Comparison of ENCODE assay signal across 7 cellular contexts in genomic region chr15:70853855-70854668, GRCh38. TPM values are rescaled to one million over a fixed set of nuclear protein-coding genes. Genes with fewer than 3 reads are reported as not detected.
DNase-seq lines count a peak whose midpoint lies in the region; ATAC-seq, FAIRE-seq and TF ChIP-seq lines count a peak whose summit lies in the region.

Gene LARP6 (minus strand): TSS chr15:70854157. CDS start chr15:70854088, 69 bp downstream.

- H3K9me3 ChIP-seq in adrenal gland (replicated peaks in 1 of 3), result no peaks in the 10 kb centered on the region
- H3K9me3 ChIP-seq in left ventricle myocardium inferior (replicated peaks), result no peaks in the 10 kb centered on the region
- no peaks in the 10 kb centered on the region for H3K9me3 ChIP-seq in trophoblast cell (ENCODE audit: insufficient read depth, low read depth, low read length)

- no peak for FAIRE-seq in GM12892 (lab: Jason Lieb, UNC)

- H4K91ac ChIP-seq in trophoblast cell (ENCODE audit: low read depth, low read length), result peak within 1 kb of the TSS; percentile 66

- peak within 1 kb of the TSS; percentile 39 for H2BK12ac ChIP-seq in trophoblast cell (ENCODE audit: low read length)

- H3K4me3 ChIP-seq in adrenal gland (peak within 1 kb of the TSS in 3 of 4 donors; percentile 49 to 96 (median 51)), left ventricle myocardium inferior (peak within 1 kb of the TSS; percentile 88), trophoblast cell (ENCODE audit: low read depth, low read length) (peak within 1 kb of the TSS; percentile 93)

- H2BK120ac ChIP-seq in trophoblast cell (ENCODE audit: insufficient read depth, low read length, poor library complexity), result peak within 1 kb of the TSS; percentile 85

- peak; percentile 25 for DNase-seq in GM12892 (ENCODE audit: insufficient read length)
- DNase-seq in NCI-H2227 treated with DMSO at 0.1 percent for 48 hours (lab: John Stamatoyannopoulos, UW), result peak; percentile 11
- DNase-seq in adrenal gland, result peak in 6 of 7 donors; percentile 28 to 60 (median 44)
- peak; percentile 76 for DNase-seq in left ventricle myocardium inferior
- DNase-seq in trophoblast cell, result no peak

- peak within 1 kb of the TSS; percentile 80 for H3K9ac ChIP-seq in trophoblast cell (ENCODE audit: low read length)

- H3K27ac ChIP-seq in adrenal gland, result peak within 1 kb of the TSS in 4 of 5 donors; percentile 49 to 91 (median 64)
- peak within 1 kb of the TSS; percentile 95 for H3K27ac ChIP-seq in left ventricle myocardium inferior (replicated peaks)
- no peak within 1 kb of the TSS for H3K27ac ChIP-seq in trophoblast cell (ENCODE audit: low read depth, low read length)

- TF ChIP-seq CTCF in adrenal gland (IDR thresholded peaks at IDR 0.05) (peak in 1 of 6 experiments; percentile 1), left ventricle myocardium inferior (IDR thresholded peaks at IDR 0.05; ENCODE audit: borderline replicate concordance) (peak; percentile 6)

- H3K4me1 ChIP-seq in adrenal gland (replicated peaks in 1 of 2) (peaks cover 4 to 5% of the 10 kb centered on the region in 2 donors), left ventricle myocardium inferior (peaks cover 77% of the 10 kb centered on the region), trophoblast cell (ENCODE audit: control insufficient read depth in 1 of 2, insufficient read depth in 2 of 2, low read length in 2 of 2) (peaks cover 0 to 12% of the 10 kb centered on the region in 2 experiments)

- peak within 1 kb of the TSS; percentile 82 for H3K23ac ChIP-seq in trophoblast cell (ENCODE audit: low read length)

- H2BK5ac ChIP-seq in trophoblast cell (ENCODE audit: low read depth, low read length, poor library complexity), result no peak within 1 kb of the TSS

- TF ChIP-seq POLR2A in GM12892 (IDR thresholded peaks at IDR 0.05; ENCODE audit: low read depth, low read length) (no peak), adrenal gland (IDR thresholded peaks at IDR 0.05) (peak; percentile 37 to 74)

- intact Hi-C loops in adrenal gland (cut with DNase I), result no loop called here
- intact Hi-C loops in left ventricle myocardium inferior (cut with micrococcal nuclease), result no loop called here

- H3K27me3 ChIP-seq in adrenal gland (no peaks in the 10 kb centered on the region), left ventricle myocardium inferior (ENCODE audit: low read depth) (no peaks in the 10 kb centered on the region), trophoblast cell (ENCODE audit: insufficient read depth, low read length) (peaks cover 7% of the 10 kb centered on the region)

- H4K8ac ChIP-seq in trophoblast cell (ENCODE audit: low read depth, low read length), result peak within 1 kb of the TSS; percentile 94

- H2AFZ ChIP-seq in trophoblast cell (ENCODE audit: insufficient read depth, low read length, poor library complexity), result peak within 1 kb of the TSS; percentile 92

- H4K12ac ChIP-seq in trophoblast cell (ENCODE audit: low read depth, low read length), result peak within 1 kb of the TSS; percentile 85

- H3K36me3 ChIP-seq in adrenal gland (replicated peaks in 1 of 2) (no peaks in the 10 kb centered on the region), left ventricle myocardium inferior (peaks cover 13% of the 10 kb centered on the region), trophoblast cell (ENCODE audit: control insufficient read depth in 1 of 2, insufficient read depth in 2 of 2, low read length in 2 of 2) (peaks cover 0 to 4% of the 10 kb centered on the region in 2 experiments)

- peak within 1 kb of the TSS; percentile 99 for H3K4me2 ChIP-seq in trophoblast cell (ENCODE audit: low read length)

- peak within 1 kb of the TSS; percentile 87 for H3K18ac ChIP-seq in trophoblast cell (ENCODE audit: low read length)

- H3K14ac ChIP-seq in trophoblast cell (ENCODE audit: low read length), result peak within 1 kb of the TSS; percentile 92

- H2AK5ac ChIP-seq in trophoblast cell (ENCODE audit: low read length), result no peak within 1 kb of the TSS

- H3K4ac ChIP-seq in trophoblast cell (ENCODE audit: low read depth, low read length), result no peak within 1 kb of the TSS

- 0 to 4% (median 1%) methylated on average over 4 to 93 of the region's 94 CpGs for WGBS in adrenal gland, 4 donors
- WGBS in trophoblast cell (ENCODE audit: extremely low coverage, insufficient coverage, insufficient read length), result no CpG with 5 or more reads among the region's 94 CpGs

- H3K79me2 ChIP-seq in trophoblast cell (ENCODE audit: control insufficient read depth, insufficient read depth, low read length, poor library complexity), result peaks cover 3% of the 10 kb centered on the region

- ATAC-seq in GM18502 (IDR thresholded peaks at IDR 0.05; ENCODE audit: poor library complexity, unreplicated experiment), result no peak
- ATAC-seq in GM18517 (IDR thresholded peaks at IDR 0.05; ENCODE audit: unreplicated experiment), result no peak

- H3K79me1 ChIP-seq in trophoblast cell (ENCODE audit: low read length), result peaks cover 8% of the 10 kb centered on the region

RNA-seq across cellular contexts. Expression of gene LARP6, which starts in this region (rescaled TPM):
- polyA plus RNA-seq in GM12892 (2012; ENCODE audit: missing spikeins), result 10.5 TPM
- total RNA-seq in adrenal gland (10 to 100 TPM in 3 of 8 donors, 1 to 10 TPM in 5; 6.2 to 36.5 (median 9.6) TPM), left ventricle myocardium inferior (50.6 TPM)
- polyA plus RNA-seq in adrenal gland, result 10 to 100 TPM in 2 of 3 donors, 1 to 10 TPM in 1; 8.1 to 25.0 (median 12.3) TPM
- polyA plus RNA-seq in trophoblast cell (2013), result 9.3 and 9.4 TPM in 2 replicates

Comparison
In these comparisons a context has a peak if more than half of its experiments do, and no peak if none do; other contexts are left out.
1. DNase-seq: peak in GM12892 (single experiment), NCI-H2227 treated with DMSO at 0.1 percent for 48 hours (single experiment), adrenal gland (6 of 7) and left ventricle myocardium inferior (single experiment); none in trophoblast cell (0 of 2).
2. Peak in every context shown above with its lines, with median percentiles within 50 percentile points of each other: H3K4me3 ChIP-seq.